8 cellular contexts compared by ENCODE assay signal in the genomic region with DNA sequence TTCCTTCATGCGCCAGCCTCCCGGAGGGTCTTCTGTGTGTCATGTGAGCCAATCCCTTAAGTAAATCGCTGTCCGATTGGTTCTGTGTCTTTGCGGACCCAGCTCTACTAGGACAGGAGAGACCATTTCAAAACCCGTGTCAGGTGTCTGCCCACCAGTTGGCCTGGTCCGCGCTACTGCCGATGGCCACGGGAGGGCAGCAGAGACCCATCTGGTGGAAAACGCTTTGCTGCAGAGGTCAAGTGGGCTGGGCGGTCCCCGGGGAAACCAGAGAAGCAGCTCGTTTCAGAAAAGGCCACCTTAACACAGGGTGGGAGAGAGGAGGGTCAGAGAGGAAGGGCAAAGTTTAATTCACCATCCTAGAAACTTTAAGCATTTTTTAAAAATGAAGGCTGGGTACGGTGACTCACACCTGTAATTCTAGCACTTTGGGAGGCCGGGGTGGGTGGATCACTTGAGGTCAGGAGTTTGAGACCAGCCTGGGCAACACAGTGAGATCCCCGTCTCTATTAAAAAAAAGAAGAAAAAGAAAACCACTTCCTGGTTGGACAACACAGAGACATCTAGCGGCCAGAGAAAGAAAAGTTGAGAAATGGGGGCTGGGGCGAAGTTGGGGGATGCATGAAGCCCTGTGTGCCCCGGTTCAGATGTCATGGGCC. TPM values are rescaled to one million over a fixed set of nuclear protein-coding genes. Genes with fewer than 3 reads are reported as not detected.
DNase-seq lines count a peak whose midpoint lies in the region; TF ChIP-seq lines count a peak whose summit lies in the region.

No MANE protein-coding gene starts in this region.

- TF ChIP-seq CTCF in LNCaP clone FGC (IDR thresholded peaks at IDR 0.05; ENCODE audit: control insufficient read depth, extremely low read depth, insufficient read depth): peak; percentile 97
- TF ChIP-seq CTCF in stomach (IDR thresholded peaks at IDR 0.05): peak in 5 of 7 experiments; percentile 89 to 97 (median 95)

- WGBS in neuronal stem cell (ENCODE audit: extremely low coverage in 2 of 2, insufficient read length in 2 of 2, insufficient replicate concordance in 1 of 2), 2 donors: no CpG with 5 or more reads among the region's 20 CpGs
- WGBS in stomach, 5 donors: 8 to 12% (median 8%) methylated on average over 18 to 20 of the region's 20 CpGs

- no peak overlapping the region for H2BK120ac ChIP-seq in neuronal stem cell (ENCODE audit: low read depth, low read length)

- no peaks in the 10 kb centered on the region for H3K79me1 ChIP-seq in neuronal stem cell (ENCODE audit: low read depth, low read length)

- no peak overlapping the region for H4K8ac ChIP-seq in neuronal stem cell (ENCODE audit: low read depth, low read length)

- peak overlapping the region; percentile 60 for H3K23ac ChIP-seq in neuronal stem cell (ENCODE audit: low read depth, low read length, poor library complexity)

- DNase-seq in AG08396 (ENCODE audit: low spot score) (peak; percentile 93), GM19238 (ENCODE audit: insufficient read length, low spot score) (peak; percentile 93), LNCaP clone FGC (ENCODE audit: low read depth) (peak; percentile 21), SHP77 (lab: John Stamatoyannopoulos, UW) (peak; percentile 78 to 88), fibroblast of the conjunctiva (ENCODE audit: low read depth) (peak; percentile 65), neuronal stem cell (ENCODE audit: low spot score) (peak; percentile 83), stomach (peak; percentile 91)
- peak; percentile 72 for DNase-seq in activated T-helper 9 cell treated with anti-CD3 and anti-CD28 coated beads, Interleukin-2, amount 50 U/mL, for 16 hours (ENCODE audit: low read depth)

- H3K4ac ChIP-seq in neuronal stem cell (ENCODE audit: low read length): no peak overlapping the region

- H2BK5ac ChIP-seq in neuronal stem cell (ENCODE audit: low read length): no peak overlapping the region

- H3K9ac ChIP-seq in neuronal stem cell (ENCODE audit: low read depth, low read length, poor library complexity): no peak overlapping the region

- H3K9me3 ChIP-seq in neuronal stem cell (replicated peaks in 1 of 2; ENCODE audit: control insufficient read depth in 2 of 2, insufficient read depth in 1 of 2, low read depth in 1 of 2, low read length in 2 of 2) (peaks cover 0 to 13% of the 10 kb centered on the region in 2 donors), stomach (no peaks in the 10 kb centered on the region)

- no peak for TF ChIP-seq POLR2A in stomach (IDR thresholded peaks at IDR 0.05)

- H2BK15ac ChIP-seq in neuronal stem cell (ENCODE audit: low read length): no peak overlapping the region

- no peak overlapping the region for H2AFZ ChIP-seq in neuronal stem cell (ENCODE audit: low read length)

- no peak overlapping the region for H2AK5ac ChIP-seq in neuronal stem cell (ENCODE audit: low read depth, low read length)

- no peak overlapping the region for H3K4me2 ChIP-seq in neuronal stem cell (ENCODE audit: insufficient read depth, low read length, poor library complexity, severe bottlenecking)

- no peak overlapping the region for H4K91ac ChIP-seq in neuronal stem cell (ENCODE audit: low read depth, low read length, poor library complexity)

- no peak for TF ChIP-seq EP300 in stomach (IDR thresholded peaks at IDR 0.05)

- no peak overlapping the region for H3K27ac ChIP-seq in neuronal stem cell (replicated peaks; ENCODE audit: low read length)
- H3K27ac ChIP-seq in stomach: peak overlapping the region in 4 of 5 donors; percentile 46 to 67 (median 49)

- H3K36me3 ChIP-seq in neuronal stem cell (replicated peaks in 1 of 2; ENCODE audit: control insufficient read depth in 2 of 2, insufficient read depth in 2 of 2, low read length in 2 of 2): no peaks in the 10 kb centered on the region
- H3K36me3 ChIP-seq in stomach: no peaks in the 10 kb centered on the region

- peaks cover 0 to 8% (median 0%) of the 10 kb centered on the region in 3 experiments for H3K27me3 ChIP-seq in neuronal stem cell (ENCODE audit: control insufficient read depth in 3 of 3, insufficient read depth in 3 of 3, low read depth in 1 of 3, low read length in 3 of 3)
- no peaks in the 10 kb centered on the region for H3K27me3 ChIP-seq in stomach

- H2BK12ac ChIP-seq in neuronal stem cell (ENCODE audit: low read length): no peak overlapping the region

- intact Hi-C loops in stomach (cut with DNase I; ENCODE audit: low total_unique reads): loop anchor here (10.0 kb wide), 2 partner anchors 80 to 130 kb away; no protein-coding TSS in a partner anchor

- H3K4me1 ChIP-seq in neuronal stem cell (ENCODE audit: control insufficient read depth in 2 of 2, insufficient read depth in 1 of 2, low read depth in 1 of 2, low read length in 2 of 2) (peaks cover 10 to 20% of the 10 kb centered on the region in 2 donors), stomach (peaks cover 0 to 14% (median 5%) of the 10 kb centered on the region in 4 donors)

- no peak overlapping the region for H3K18ac ChIP-seq in neuronal stem cell (ENCODE audit: low read length)

- H3K4me3 ChIP-seq in LNCaP clone FGC (ENCODE audit: low read depth, low read length) (no peak overlapping the region), neuronal stem cell (ENCODE audit: low read length in 2 of 2) (no peak overlapping the region), stomach (peak overlapping the region in 2 of 4 donors; percentile 17 to 31)

- H3K14ac ChIP-seq in neuronal stem cell (ENCODE audit: low read length): no peak overlapping the region

RNA-seq across cellular contexts. Expression of a gene that starts 2.8 kb away (rescaled TPM):
- polyA plus RNA-seq in neuronal stem cell (2013, experiment 1 of 2): 0.45 TPM
- polyA plus RNA-seq in neuronal stem cell (2013, experiment 2 of 2): 0.51 TPM
- 10 to 100 TPM in 1 of 5 donors, not detected in 4; 54.0 TPM for total RNA-seq in stomach
- polyA plus RNA-seq in stomach: 1 to 10 TPM in 1 of 3 donors, not detected in 2; 1.5 TPM

Comparison
In these comparisons a context has a peak if more than half of its experiments do, and no peak if none do; other contexts are left out.
1. DNase-seq: peak in every context shown above with its lines; median percentile 93 in AG08396; 93 in GM19238; 91 in stomach; 83 in SHP77; 83 in neuronal stem cell; 72 in activated T-helper 9 cell treated with anti-CD3 and anti-CD28 coated beads, Interleukin-2, amount 50 U/mL, for 16 hours; 65 in fibroblast of the conjunctiva; 21 in LNCaP clone FGC.